Comparison of ENCODE assay signal across 1 cellular context in the genomic region with DNA sequence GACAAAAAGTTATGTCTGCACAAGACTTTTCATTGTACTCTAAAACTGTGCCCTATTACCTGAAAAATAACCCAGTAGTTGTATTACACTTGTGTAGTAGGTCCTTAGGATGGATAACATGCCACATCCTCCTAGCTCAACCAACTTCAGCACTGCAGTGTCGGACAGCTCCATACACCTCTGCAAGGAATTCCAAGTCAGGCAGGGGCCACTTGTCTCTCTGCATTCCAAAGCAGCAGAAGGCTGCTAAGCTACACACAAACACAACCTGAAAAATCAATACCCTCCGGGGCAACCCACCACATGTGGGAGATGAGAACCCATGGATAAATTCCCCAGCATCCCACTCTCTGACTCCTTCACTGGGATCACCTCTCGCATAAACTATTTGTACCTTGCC.
TF ChIP-seq lines count a peak whose summit lies in the region.

No MANE protein-coding gene starts in this region.

TF ChIP-seq in IMR-90, 13 proteins besides CTCF, POLR2A, EP300 and RAD21 (continued from another document):
- no peak for TF ChIP-seq NFE2L2 (IDR thresholded peaks at IDR 0.05; ENCODE audit: low read depth, low read length)
TF ChIP-seq in IMR-90: peak in this region for 0.
